31 cellular contexts compared by ENCODE assay signal in genomic region chr2:50014168-50014567, GRCh38.
"Had no signal": no experiment of that assay in that cellular context is flagged by ENCODE, and none has a peak within 500 bp of the region (broad histone marks: within the 10 kb centered on the region; RNA-seq: fewer than 3 reads in every experiment).

No MANE protein-coding gene starts in this region.

- H3K9me3 ChIP-seq: adrenal gland, body of pancreas, esophagus muscularis mucosa, gastrocnemius medialis had no signal

- H3K4me3 ChIP-seq: adrenal gland, body of pancreas, esophagus muscularis mucosa, gastrocnemius medialis had no signal

- H3K36me3 Mint-ChIP-seq: activated CD8-positive, alpha-beta memory T cell treated with anti-CD3 and anti-CD28 coated beads, Interleukin-2, amount 10 ng/mL, durations not matched to agents 7 days and 5 days; activated naive CD4-positive, alpha-beta T cell treated with anti-CD3 and anti-CD28 coated beads, Interleukin-2, amount 50 U/mL, for 24 hours; activated naive CD8-positive, alpha-beta T cell treated with anti-CD3 and anti-CD28 coated beads for 36 hours had no signal

- H3K36me3 ChIP-seq: adrenal gland, esophagus muscularis mucosa, gastrocnemius medialis had no signal

- H3K27ac ChIP-seq: adrenal gland, body of pancreas, esophagus muscularis mucosa, foreskin keratinocyte, gastrocnemius medialis had no signal

- H3K4me1 Mint-ChIP-seq: activated CD4-positive, alpha-beta T cell treated with anti-CD3 and anti-CD28 coated beads, Interleukin-2, amount 10 ng/mL, durations not matched to agents 7 days and 5 days; activated CD8-positive, alpha-beta memory T cell treated with anti-CD3 and anti-CD28 coated beads, Interleukin-2, amount 10 ng/mL, durations not matched to agents 7 days and 5 days; activated naive CD4-positive, alpha-beta T cell treated with anti-CD3 and anti-CD28 coated beads, Interleukin-2, amount 50 U/mL, for 24 hours; activated naive CD8-positive, alpha-beta T cell treated with anti-CD3 and anti-CD28 coated beads for 36 hours; activated naive CD8-positive, alpha-beta T cell treated with anti-CD3 and anti-CD28 coated beads, Interleukin-2, amount 50 U/mL, for 24 hours had no signal

- H3K4me1 ChIP-seq: adrenal gland, body of pancreas, esophagus muscularis mucosa, foreskin keratinocyte, gastrocnemius medialis had no signal

- H3K27me3 ChIP-seq: adrenal gland, body of pancreas, esophagus muscularis mucosa, foreskin keratinocyte, gastrocnemius medialis had no signal

- H3K9me3 Mint-ChIP-seq: activated CD4-positive, alpha-beta T cell treated with anti-CD3 and anti-CD28 coated beads, Interleukin-2, amount 10 ng/mL, durations not matched to agents 7 days and 5 days; activated naive CD4-positive, alpha-beta T cell treated with anti-CD3 and anti-CD28 coated beads for 36 hours; activated naive CD4-positive, alpha-beta T cell treated with anti-CD3 and anti-CD28 coated beads, Interleukin-2, amount 50 U/mL, for 24 hours; activated naive CD8-positive, alpha-beta T cell treated with anti-CD3 and anti-CD28 coated beads for 36 hours; activated naive CD8-positive, alpha-beta T cell treated with anti-CD3 and anti-CD28 coated beads, Interleukin-2, amount 50 U/mL, for 24 hours; activated T-helper 1 cell treated with anti-CD3 and anti-CD28 coated beads, Interleukin-12 subunit alpha, Interleukin-12 subunit beta, Interleukin-2, Interleukin-4 antibody, amounts not matched to agents 30 ng/mL and 10 ng/mL and 1 ng/mL, durations not matched to agents 14 hours and 24 hours and 36 hours; activated T-helper 2 cell treated with anti-CD3 and anti-CD28 coated beads, Interferon-gamma antibody, Interleukin-2, Interleukin-4, amounts not matched to agents 10 μg/mL and 5 μg/mL and 100 μg/mL, durations not matched to agents 14 hours and 24 hours and 36 hours had no signal

- H3K27me3 Mint-ChIP-seq: activated CD4-positive, alpha-beta T cell treated with anti-CD3 and anti-CD28 coated beads, Interleukin-2, amount 10 ng/mL, durations not matched to agents 7 days and 5 days; activated CD8-positive, alpha-beta memory T cell treated with anti-CD3 and anti-CD28 coated beads, Interleukin-2, amount 10 ng/mL, durations not matched to agents 7 days and 5 days; activated naive CD4-positive, alpha-beta T cell treated with anti-CD3 and anti-CD28 coated beads, Interleukin-2, amount 50 U/mL, for 24 hours; activated naive CD8-positive, alpha-beta T cell treated with anti-CD3 and anti-CD28 coated beads for 36 hours; activated naive CD8-positive, alpha-beta T cell treated with anti-CD3 and anti-CD28 coated beads, Interleukin-2, amount 50 U/mL, for 24 hours; effector memory CD8-positive, alpha-beta T cell had no signal

- H3K4me3 Mint-ChIP-seq: activated CD4-positive, alpha-beta T cell treated with anti-CD3 and anti-CD28 coated beads, Interleukin-2, amount 10 ng/mL, durations not matched to agents 7 days and 5 days; activated CD8-positive, alpha-beta memory T cell treated with anti-CD3 and anti-CD28 coated beads, Interleukin-2, amount 10 ng/mL, durations not matched to agents 7 days and 5 days; activated CD8-positive, alpha-beta T cell treated with anti-CD3 and anti-CD28 coated beads, Interleukin-2, amount 10 ng/mL, durations not matched to agents 7 days and 5 days; activated naive CD4-positive, alpha-beta T cell treated with anti-CD3 and anti-CD28 coated beads for 36 hours; activated naive CD4-positive, alpha-beta T cell treated with anti-CD3 and anti-CD28 coated beads, Interleukin-2, amount 50 U/mL, for 24 hours; activated naive CD8-positive, alpha-beta T cell treated with anti-CD3 and anti-CD28 coated beads for 36 hours; activated naive CD8-positive, alpha-beta T cell treated with anti-CD3 and anti-CD28 coated beads, Interleukin-2, amount 50 U/mL, for 24 hours; activated T-helper 1 cell treated with anti-CD3 and anti-CD28 coated beads, Interleukin-12 subunit alpha, Interleukin-12 subunit beta, Interleukin-2, Interleukin-4 antibody, amounts not matched to agents 30 ng/mL and 10 ng/mL and 1 ng/mL, durations not matched to agents 14 hours and 24 hours and 36 hours; effector memory CD8-positive, alpha-beta T cell had no signal

- DNase-seq: activated CD4-positive, alpha-beta T cell treated with anti-CD3 and anti-CD28 coated beads for 1 hour; activated CD4-positive, alpha-beta T cell treated with anti-CD3 and anti-CD28 coated beads for 4 hours; activated CD4-positive, alpha-beta T cell treated with anti-CD3 and anti-CD28 coated beads, Interleukin-2, amount 10 ng/mL, durations not matched to agents 7 days and 5 days; activated CD4-positive, alpha-beta T cell treated with anti-CD3 and anti-CD28 coated beads, Interleukin-2, amount 50 U/mL, for 48 hours; activated CD8-positive, alpha-beta memory T cell treated with anti-CD3 and anti-CD28 coated beads, Interleukin-2, amount 10 ng/mL, durations not matched to agents 7 days and 5 days; activated CD8-positive, alpha-beta memory T cell treated with anti-CD3 and anti-CD28 coated beads, Interleukin-2, amount 50 U/mL, for 4 hours; activated CD8-positive, alpha-beta T cell treated with anti-CD3 and anti-CD28 coated beads, Interleukin-2, amount 10 ng/mL, durations not matched to agents 7 days and 5 days; activated effector memory CD4-positive, alpha-beta T cell treated with anti-CD3 and anti-CD28 coated beads, Interleukin-2, amount 50 U/mL, for 16 hours; activated naive CD4-positive, alpha-beta T cell treated with anti-CD3 and anti-CD28 coated beads for 36 hours; activated naive CD8-positive, alpha-beta T cell treated with anti-CD3 and anti-CD28 coated beads for 36 hours; activated naive CD8-positive, alpha-beta T cell treated with anti-CD3 and anti-CD28 coated beads, Interleukin-2, amount 50 U/mL, for 24 hours; activated T-cell treated with anti-CD3 and anti-CD28 coated beads, Interleukin-2, amount 50 U/mL, for 1 hour; activated T-cell treated with anti-CD3 and anti-CD28 coated beads, Interleukin-2, amount 50 U/mL, for 48 hours; adrenal gland; amygdala; aorta; body of pancreas; caudate nucleus; cortex of kidney; dermis blood vessel endothelial cell; effector CD4-positive, alpha-beta T cell; effector memory CD8-positive, alpha-beta T cell; erythroblast; foreskin keratinocyte; gastrocnemius medialis; glutamatergic neuron; T-helper 2 cell had no signal

- H3K27ac Mint-ChIP-seq: activated CD4-positive, alpha-beta T cell treated with anti-CD3 and anti-CD28 coated beads, Interleukin-2, amount 10 ng/mL, durations not matched to agents 7 days and 5 days; activated CD8-positive, alpha-beta memory T cell treated with anti-CD3 and anti-CD28 coated beads, Interleukin-2, amount 10 ng/mL, durations not matched to agents 7 days and 5 days; activated CD8-positive, alpha-beta T cell treated with anti-CD3 and anti-CD28 coated beads, Interleukin-2, amount 10 ng/mL, durations not matched to agents 7 days and 5 days; activated naive CD4-positive, alpha-beta T cell treated with anti-CD3 and anti-CD28 coated beads for 36 hours; activated naive CD4-positive, alpha-beta T cell treated with anti-CD3 and anti-CD28 coated beads, Interleukin-2, amount 50 U/mL, for 24 hours; activated naive CD8-positive, alpha-beta T cell treated with anti-CD3 and anti-CD28 coated beads for 36 hours; activated naive CD8-positive, alpha-beta T cell treated with anti-CD3 and anti-CD28 coated beads, Interleukin-2, amount 50 U/mL, for 24 hours; activated T-helper 1 cell treated with anti-CD3 and anti-CD28 coated beads, Interleukin-12 subunit alpha, Interleukin-12 subunit beta, Interleukin-2, Interleukin-4 antibody, amounts not matched to agents 30 ng/mL and 10 ng/mL and 1 ng/mL, durations not matched to agents 14 hours and 24 hours and 36 hours; activated T-helper 2 cell treated with anti-CD3 and anti-CD28 coated beads, Interferon-gamma antibody, Interleukin-2, Interleukin-4, amounts not matched to agents 10 μg/mL and 5 μg/mL and 100 μg/mL, durations not matched to agents 14 hours and 24 hours and 36 hours; effector memory CD8-positive, alpha-beta T cell had no signal
